9 cellular contexts compared by ENCODE assay signal in genomic region chr20:2693286-2693995, GRCh38. TPM values are rescaled to one million over a fixed set of nuclear protein-coding genes. Genes with fewer than 3 reads are reported as not detected.
DNase-seq lines count a peak whose midpoint lies in the region; ATAC-seq, FAIRE-seq and TF ChIP-seq lines count a peak whose summit lies in the region.
"Had no signal": no experiment of that assay in that cellular context is flagged by ENCODE, and none has a peak within 500 bp of the region (broad histone marks: within the 10 kb centered on the region; RNA-seq: fewer than 3 reads in every experiment).

No MANE protein-coding gene starts in this region.

- H3K4me1 ChIP-seq in foreskin keratinocyte (no peaks in the 10 kb centered on the region), osteoblast (ENCODE audit: insufficient read depth, low read length) (no peaks in the 10 kb centered on the region)

- ATAC-seq in foreskin keratinocyte (peak; percentile 22), GM18861 (IDR thresholded peaks at IDR 0.05; ENCODE audit: unreplicated experiment) (no peak), HG03469 (IDR thresholded peaks at IDR 0.05; ENCODE audit: unreplicated experiment) (no peak)

- H3K4me3 ChIP-seq in osteoblast (ENCODE audit: insufficient read depth, low read length) = no peak overlapping the region

- peak; percentile 11 for DNase-seq in CD1c-positive myeloid dendritic cell (ENCODE audit: extremely low spot score)
- peak; percentile 34 for DNase-seq in NCI-H1092 treated with DMSO at 0.1 percent for 48 hours (lab: John Stamatoyannopoulos, UW)
- DNase-seq in activated CD8-positive, alpha-beta memory T cell treated with anti-CD3 and anti-CD28 coated beads, Interleukin-2, amount 50 U/mL, for 48 hours = peak; percentile 69
- no peak for DNase-seq in foreskin keratinocyte
- DNase-seq in osteoblast (ENCODE audit: insufficient read length, low spot score, missing footprints) = peak; percentile 88
- peak; percentile 67 for DNase-seq in urothelium cell line (ENCODE audit: low spot score)

- no peaks in the 10 kb centered on the region for H3K36me3 ChIP-seq in osteoblast (ENCODE audit: insufficient read depth, low read length)

- FAIRE-seq in urothelium cell line (lab: Jason Lieb, UNC) = no peak
- FAIRE-seq: colon had no signal

- H4K20me1 ChIP-seq in osteoblast (ENCODE audit: insufficient read depth, low read length) = no peaks in the 10 kb centered on the region

- TF ChIP-seq CTCF in foreskin keratinocyte (conservative IDR thresholded peaks at IDR 0.05) = no peak
- TF ChIP-seq CTCF in osteoblast (IDR thresholded peaks at IDR 0.05; ENCODE audit: extremely low read depth, low read depth, low read length) = no peak

- H3K27me3 ChIP-seq in foreskin keratinocyte (peaks cover 87% of the 10 kb centered on the region), osteoblast (ENCODE audit: insufficient read depth, low read length) (peaks cover 67% of the 10 kb centered on the region)

- H3K9me3 ChIP-seq in osteoblast (ENCODE audit: low read depth, low read length) = no peaks in the 10 kb centered on the region

- H2AFZ ChIP-seq in osteoblast (ENCODE audit: low read length) = no peak overlapping the region

- H3K27ac ChIP-seq in foreskin keratinocyte (no peak overlapping the region), osteoblast (ENCODE audit: low read depth, low read length) (no peak overlapping the region)

- no peak overlapping the region for H3K4me2 ChIP-seq in osteoblast (ENCODE audit: insufficient read depth, low read length)

- H3K79me2 ChIP-seq in osteoblast (ENCODE audit: insufficient read depth, low read length) = no peaks in the 10 kb centered on the region

RNA-seq across cellular contexts. Expression of gene EBF4, which starts 0.9 kb away (rescaled TPM):
- total RNA-seq in foreskin keratinocyte (0.46 and 0.78 TPM in 2 replicates), osteoblast (under 0.01 and 0.29 TPM in 2 replicates)
- 0.12 and 0.22 TPM in 2 replicates for polyA plus RNA-seq in foreskin keratinocyte

RNA-seq across cellular contexts. Expression of gene IDH3B, which starts 29.4 kb away (rescaled TPM):
- 83.7 and 93.9 TPM in 2 replicates for total RNA-seq in foreskin keratinocyte
- polyA plus RNA-seq in foreskin keratinocyte = 89.6 and 97.4 TPM in 2 replicates
- 67.5 and 71.7 TPM in 2 replicates for total RNA-seq in osteoblast

RNA-seq across cellular contexts. Expression of gene NOP56, which starts 41.0 kb away (rescaled TPM):
- total RNA-seq in foreskin keratinocyte (300 and 394 TPM in 2 replicates), osteoblast (86.0 and 91.2 TPM in 2 replicates)
- 226 and 309 TPM in 2 replicates for polyA plus RNA-seq in foreskin keratinocyte

Comparison
In these comparisons a context has a peak if more than half of its experiments do, and no peak if none do; other contexts are left out.
1. DNase-seq: peak in CD1c-positive myeloid dendritic cell (single experiment), NCI-H1092 treated with DMSO at 0.1 percent for 48 hours (single experiment), activated CD8-positive, alpha-beta memory T cell treated with anti-CD3 and anti-CD28 coated beads, Interleukin-2, amount 50 U/mL, for 48 hours (single experiment), osteoblast (single experiment) and urothelium cell line (single experiment); none in foreskin keratinocyte (0 of 2).